ENCODE assay signal across 19 cellular contexts in the genomic region with DNA sequence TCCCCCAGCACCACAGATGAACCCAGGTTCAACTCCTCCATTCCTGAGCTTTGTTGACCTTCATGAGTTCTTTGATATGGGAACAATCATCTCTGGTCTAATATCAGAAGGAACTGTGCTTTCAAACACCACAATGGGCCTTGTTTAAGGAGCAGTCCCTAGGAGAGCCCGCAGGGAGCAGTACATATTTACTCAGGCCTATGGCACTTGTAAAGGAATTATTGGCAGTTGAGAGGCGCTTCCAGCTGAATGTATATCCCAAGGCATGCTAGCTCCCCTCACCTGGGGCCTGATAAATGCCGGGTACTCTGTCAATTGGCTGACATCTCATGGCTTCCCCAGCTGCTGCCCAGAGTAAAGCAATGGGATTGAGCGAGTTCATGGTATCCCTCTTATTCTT.
A peak's percentile ranks its signal among the peaks of the same experiment; 100 is the strongest.
DNase-seq lines count a peak whose midpoint lies in the region; ATAC-seq and TF ChIP-seq lines count a peak whose summit lies in the region.
"Had no signal": no experiment of that assay in that cellular context is flagged by ENCODE, and none has a peak within 500 bp of the region (broad histone marks: within the 10 kb centered on the region; RNA-seq: fewer than 3 reads in every experiment).

No MANE protein-coding gene starts in this region.

- H3K36me3 ChIP-seq in Caco-2 (ENCODE audit: control insufficient read depth, insufficient read depth, low read length) = no peaks in the 10 kb centered on the region
- H3K36me3 ChIP-seq: esophagus muscularis mucosa, right atrium auricular region had no signal

- BruUV-seq in Caco-2 (replicated peaks; lab: Mats Ljungman, UMichigan) = no TSS peak

- H3K27me3 Mint-ChIP-seq in Caco-2 (ENCODE audit: insufficient read depth, unreplicated experiment) = no peaks in the 10 kb centered on the region
- H3K27me3 Mint-ChIP-seq: activated T-helper 17 cell treated with anti-CD3 and anti-CD28 coated beads, Interleukin-2, amount 50 U/mL, for 72 hours had no signal

- no peaks in the 10 kb centered on the region for H3K27me3 ChIP-seq in Caco-2 (replicated peaks; ENCODE audit: control insufficient read depth, insufficient read depth, low read length)
- H3K27me3 ChIP-seq: esophagus muscularis mucosa, right atrium auricular region, testis had no signal

- H3K4me3 ChIP-seq in Caco-2 (ENCODE audit: low read depth, low read length) (no peak overlapping the region), choroid plexus epithelial cell (ENCODE audit: low read depth, low read length) (no peak overlapping the region)
- H3K4me3 ChIP-seq: esophagus muscularis mucosa, right atrium auricular region, SK-N-MC, testis had no signal

- H3K4me3 Mint-ChIP-seq in Caco-2 (ENCODE audit: unreplicated experiment) = no peak overlapping the region
- H3K4me3 Mint-ChIP-seq: activated T-helper 17 cell treated with anti-CD3 and anti-CD28 coated beads, Interleukin-2, amount 50 U/mL, for 72 hours had no signal

- no peaks in the 10 kb centered on the region for H3K9me3 ChIP-seq in Caco-2
- H3K9me3 ChIP-seq: esophagus muscularis mucosa, testis had no signal

- H3K9me3 Mint-ChIP-seq in Caco-2 (ENCODE audit: unreplicated experiment) = peaks cover 10% of the 10 kb centered on the region

- peaks cover 8% of the 10 kb centered on the region; the same call in 1 of the 2 replicates for H3K4me1 ChIP-seq in Caco-2

- ATAC-seq in HG03045 (IDR thresholded peaks at IDR 0.05; ENCODE audit: unreplicated experiment) = no peak
- ATAC-seq: activated T-helper 17 cell treated with anti-CD3 and anti-CD28 coated beads, Interleukin-2, amount 50 U/mL, for 72 hours; left cardiac atrium had no signal

- TF ChIP-seq CTCF in Caco-2 (IDR thresholded peaks at IDR 0.05; ENCODE audit: insufficient read depth in 1 of 2, low read depth in 1 of 2, low read length in 1 of 2, severe bottlenecking in 1 of 2, unreplicated experiment in 1 of 2) (peak; percentile 33 to 45), choroid plexus epithelial cell (conservative IDR thresholded peaks at IDR 0.05; ENCODE audit: low read depth, low read length) (peak; percentile 10)

- intact Hi-C loops in Caco-2 (cut with micrococcal nuclease; ENCODE audit: unreplicated experiment) = loop anchor here (2.0 to 5.0 kb wide), 3 partner anchors 46 to 98 kb away; no protein-coding TSS in a partner anchor

- no peak overlapping the region for H3K27ac Mint-ChIP-seq in Caco-2 (ENCODE audit: unreplicated experiment)
- H3K27ac Mint-ChIP-seq: activated T-helper 17 cell treated with anti-CD3 and anti-CD28 coated beads, Interleukin-2, amount 50 U/mL, for 72 hours had no signal

- no peaks in the 10 kb centered on the region for H3K36me3 Mint-ChIP-seq in Caco-2 (ENCODE audit: insufficient read depth, unreplicated experiment)

- DNase-seq in Caco-2 = peak; percentile 41 to 54
- peak; percentile 47 for DNase-seq in NCI-H345 (lab: John Stamatoyannopoulos, UW)
- DNase-seq in choroid plexus epithelial cell (ENCODE audit: low read depth) = no peak
- DNase-seq in mesenteric fat pad (ENCODE audit: low spot score) = peak; percentile 69
- DNase-seq in activated CD4-positive, CD25-positive, alpha-beta regulatory T cell (lab: John Stamatoyannopoulos, UW) = no peak
- DNase-seq in midbrain (lab: John Stamatoyannopoulos, UW) = no peak
- DNase-seq in GOT3 (lab: John Stamatoyannopoulos, UW) = no peak
- DNase-seq: Kasumi-1; left cardiac atrium; NCI-H1092 treated with DMSO at 0.1 percent for 48 hours; NCI-H2171; stimulated activated CD4-positive, alpha-beta T cell treated with anti-CD3 and anti-CD28 coated beads, Interleukin-15, amount 100 ng/mL, for 24 hours; T1000; testis had no signal

- H3K4me1 Mint-ChIP-seq in Caco-2 (ENCODE audit: low read depth, unreplicated experiment) = peaks cover 5% of the 10 kb centered on the region

- POLR2A ChIA-PET in Caco-2 (lab: Charles Lee) = interaction anchor here (0.9 kb wide), 1 partner anchor 76 kb away, joined by 3 read pairs; a partner anchor contains a TSS

- CTCF ChIA-PET in Caco-2 (lab: Charles Lee) = interaction anchor here (0.6 to 1.0 kb wide), 6 partner anchors 46 to 100 kb away, joined by 4 to 6 read pairs (median 5); a partner anchor contains a TSS

Comparison
In these comparisons a context has a peak if more than half of its experiments do, and no peak if none do; other contexts are left out.
1. DNase-seq: peak in Caco-2 (2 of 2), NCI-H345 (single experiment) and mesenteric fat pad (single experiment); none in choroid plexus epithelial cell (single experiment), activated CD4-positive, CD25-positive, alpha-beta regulatory T cell (0 of 4), midbrain (single experiment) and GOT3 (single experiment).